In the genomic region with DNA sequence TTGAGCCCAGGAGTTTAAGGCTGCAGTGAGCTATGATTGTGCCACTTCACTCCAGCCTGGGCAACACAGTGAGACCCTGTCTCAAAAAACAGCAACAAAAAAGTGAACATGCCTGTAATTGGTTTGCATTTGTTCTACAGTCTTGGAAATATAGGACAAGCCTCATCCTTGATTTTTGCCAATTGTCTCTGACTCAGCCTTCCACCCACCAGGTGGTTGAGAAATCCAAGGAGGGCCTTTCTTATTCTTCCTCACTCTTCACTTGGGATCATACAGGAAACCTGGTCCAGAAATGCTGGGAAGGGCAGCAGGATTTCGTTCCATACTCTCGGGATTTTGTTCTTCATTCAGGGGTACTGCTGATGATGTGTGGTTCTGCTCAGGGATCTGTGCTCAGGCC, we compare ENCODE assay signal across 19 cellular contexts.
A peak's percentile ranks its signal among the peaks of the same experiment; 100 is the strongest.
DNase-seq lines count a peak whose midpoint lies in the region; ATAC-seq and TF ChIP-seq lines count a peak whose summit lies in the region.
"Had no signal": no experiment of that assay in that cellular context is flagged by ENCODE, and none has a peak within 500 bp of the region (broad histone marks: within the 10 kb centered on the region; RNA-seq: fewer than 3 reads in every experiment).

No MANE protein-coding gene starts in this region.

- DNase-seq in activated naive CD8-positive, alpha-beta T cell treated with anti-CD3 and anti-CD28 coated beads for 36 hours, result no peak
- peak; percentile 42 for DNase-seq in astrocyte of the spinal cord (ENCODE audit: low read depth, low spot score)
- DNase-seq in foreskin fibroblast, result peak; percentile 48 to 79
- no peak for DNase-seq in WTC11 (ENCODE audit: low spot score)
- no peak for DNase-seq in cortex of kidney (lab: John Stamatoyannopoulos, UW)
- DNase-seq in NCI-H1092 (lab: John Stamatoyannopoulos, UW), result no peak
- DNase-seq: CD8-positive, alpha-beta memory T cell; GDM1; HFFc6; MV-4-11; NCI-H1417 treated with DMSO at 0.1 percent for 48 hours; NCI-H2029 treated with DMSO at 0.1 percent for 48 hours; NCI-H2171 treated with DMSO at 0.1 percent for 48 hours; NCI-H748 treated with DMSO at 0.1 percent for 48 hours; OCI-M1; SJCRH30 had no signal

- H3K4me3 ChIP-seq in astrocyte of the spinal cord (ENCODE audit: low read depth, low read length) (no peak overlapping the region), foreskin fibroblast (ENCODE audit: low read depth in 1 of 2, low read length in 2 of 2) (no peak overlapping the region)
- H3K4me3 ChIP-seq: BLaER1, SJCRH30 had no signal

- H3K36me3 Mint-ChIP-seq in activated naive CD8-positive, alpha-beta T cell, result peaks cover 6% of the 10 kb centered on the region
- peaks cover 4% of the 10 kb centered on the region for H3K36me3 Mint-ChIP-seq in activated naive CD8-positive, alpha-beta T cell treated with anti-CD3 and anti-CD28 coated beads for 36 hours
- H3K36me3 Mint-ChIP-seq in WTC11, result peaks cover 6% of the 10 kb centered on the region

- ATAC-seq in WTC11, result no peak
- no peak for ATAC-seq in HG02870 (IDR thresholded peaks at IDR 0.05; ENCODE audit: unreplicated experiment)

- CTCF ChIA-PET in WTC11 (lab: Charles Lee), result no interaction called here

- H3K4me3 Mint-ChIP-seq in activated naive CD8-positive, alpha-beta T cell, result no peak overlapping the region
- no peak overlapping the region for H3K4me3 Mint-ChIP-seq in activated naive CD8-positive, alpha-beta T cell treated with anti-CD3 and anti-CD28 coated beads for 36 hours
- no peak overlapping the region for H3K4me3 Mint-ChIP-seq in WTC11
- H3K4me3 Mint-ChIP-seq: CD8-positive, alpha-beta memory T cell; HFFc6 had no signal

- TF ChIP-seq CTCF in astrocyte of the spinal cord (IDR thresholded peaks at IDR 0.05; ENCODE audit: low read depth, low read length) (no peak), foreskin fibroblast (IDR thresholded peaks at IDR 0.05; ENCODE audit: low read depth, low read length) (no peak), WTC11 (IDR thresholded peaks at IDR 0.05) (no peak)

- peak overlapping the region; percentile 38 for H3K27ac Mint-ChIP-seq in activated naive CD8-positive, alpha-beta T cell
- H3K27ac Mint-ChIP-seq in activated naive CD8-positive, alpha-beta T cell treated with anti-CD3 and anti-CD28 coated beads for 36 hours, result no peak overlapping the region
- no peak overlapping the region for H3K27ac Mint-ChIP-seq in WTC11
- H3K27ac Mint-ChIP-seq: HFFc6 had no signal

- POLR2A ChIA-PET in WTC11 (lab: Charles Lee), result no interaction called here

- peaks cover 18% of the 10 kb centered on the region for H3K4me1 Mint-ChIP-seq in activated naive CD8-positive, alpha-beta T cell (ENCODE audit: low read depth)
- peaks cover 9% of the 10 kb centered on the region for H3K4me1 Mint-ChIP-seq in activated naive CD8-positive, alpha-beta T cell treated with anti-CD3 and anti-CD28 coated beads for 36 hours
- H3K4me1 Mint-ChIP-seq in WTC11, result no peaks in the 10 kb centered on the region

- H3K27me3 Mint-ChIP-seq in activated naive CD8-positive, alpha-beta T cell, result no peaks in the 10 kb centered on the region
- H3K27me3 Mint-ChIP-seq in activated naive CD8-positive, alpha-beta T cell treated with anti-CD3 and anti-CD28 coated beads for 36 hours, result no peaks in the 10 kb centered on the region
- H3K27me3 Mint-ChIP-seq in WTC11 (ENCODE audit: low read depth), result no peaks in the 10 kb centered on the region

- in situ Hi-C loops in astrocyte of the spinal cord (cut with HindIII; ENCODE audit: low sequenced_read_pairs), result no loop called here

- no peaks in the 10 kb centered on the region for H3K9me3 Mint-ChIP-seq in activated naive CD8-positive, alpha-beta T cell (ENCODE audit: low read depth)
- H3K9me3 Mint-ChIP-seq in activated naive CD8-positive, alpha-beta T cell treated with anti-CD3 and anti-CD28 coated beads for 36 hours, result peaks cover 6% of the 10 kb centered on the region
- H3K9me3 Mint-ChIP-seq in WTC11, result peaks cover 24% of the 10 kb centered on the region

TF ChIP-seq in WTC11, 78 proteins besides CTCF, POLR2A, EP300 and RAD21 (continues in another document):
- TF ChIP-seq, protein P1, sequence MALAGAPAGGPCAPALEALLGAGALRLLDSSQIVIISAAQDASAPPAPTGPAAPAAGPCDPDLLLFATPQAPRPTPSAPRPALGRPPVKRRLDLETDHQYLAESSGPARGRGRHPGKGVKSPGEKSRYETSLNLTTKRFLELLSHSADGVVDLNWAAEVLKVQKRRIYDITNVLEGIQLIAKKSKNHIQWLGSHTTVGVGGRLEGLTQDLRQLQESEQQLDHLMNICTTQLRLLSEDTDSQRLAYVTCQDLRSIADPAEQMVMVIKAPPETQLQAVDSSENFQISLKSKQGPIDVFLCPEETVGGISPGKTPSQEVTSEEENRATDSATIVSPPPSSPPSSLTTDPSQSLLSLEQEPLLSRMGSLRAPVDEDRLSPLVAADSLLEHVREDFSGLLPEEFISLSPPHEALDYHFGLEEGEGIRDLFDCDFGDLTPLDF (CRISPR knock-in tag; IDR thresholded peaks at IDR 0.05), result no peak
- TF ChIP-seq GABPB1 (CRISPR knock-in tag; IDR thresholded peaks at IDR 0.05) (no peak), MYBL2 (CRISPR knock-in tag; IDR thresholded peaks at IDR 0.05) (no peak), JAZF1 (CRISPR knock-in tag; IDR thresholded peaks at IDR 0.05) (no peak), FOXP1 (CRISPR knock-in tag; IDR thresholded peaks at IDR 0.05; ENCODE audit: borderline replicate concordance) (no peak), OVOL2 (CRISPR knock-in tag; IDR thresholded peaks at IDR 0.05; ENCODE audit: borderline replicate concordance) (no peak), RORB (CRISPR knock-in tag; IDR thresholded peaks at IDR 0.05) (no peak), NR3C1 (CRISPR knock-in tag; conservative IDR thresholded peaks at IDR 0.05; ENCODE audit: low read depth) (no peak), SP1 (CRISPR knock-in tag; conservative IDR thresholded peaks at IDR 0.05) (no peak)
- TF ChIP-seq, protein P2, sequence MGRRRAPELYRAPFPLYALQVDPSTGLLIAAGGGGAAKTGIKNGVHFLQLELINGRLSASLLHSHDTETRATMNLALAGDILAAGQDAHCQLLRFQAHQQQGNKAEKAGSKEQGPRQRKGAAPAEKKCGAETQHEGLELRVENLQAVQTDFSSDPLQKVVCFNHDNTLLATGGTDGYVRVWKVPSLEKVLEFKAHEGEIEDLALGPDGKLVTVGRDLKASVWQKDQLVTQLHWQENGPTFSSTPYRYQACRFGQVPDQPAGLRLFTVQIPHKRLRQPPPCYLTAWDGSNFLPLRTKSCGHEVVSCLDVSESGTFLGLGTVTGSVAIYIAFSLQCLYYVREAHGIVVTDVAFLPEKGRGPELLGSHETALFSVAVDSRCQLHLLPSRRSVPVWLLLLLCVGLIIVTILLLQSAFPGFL (CRISPR knock-in tag; IDR thresholded peaks at IDR 0.05; ENCODE audit: borderline replicate concordance), result no peak
- TF ChIP-seq, protein P3, sequence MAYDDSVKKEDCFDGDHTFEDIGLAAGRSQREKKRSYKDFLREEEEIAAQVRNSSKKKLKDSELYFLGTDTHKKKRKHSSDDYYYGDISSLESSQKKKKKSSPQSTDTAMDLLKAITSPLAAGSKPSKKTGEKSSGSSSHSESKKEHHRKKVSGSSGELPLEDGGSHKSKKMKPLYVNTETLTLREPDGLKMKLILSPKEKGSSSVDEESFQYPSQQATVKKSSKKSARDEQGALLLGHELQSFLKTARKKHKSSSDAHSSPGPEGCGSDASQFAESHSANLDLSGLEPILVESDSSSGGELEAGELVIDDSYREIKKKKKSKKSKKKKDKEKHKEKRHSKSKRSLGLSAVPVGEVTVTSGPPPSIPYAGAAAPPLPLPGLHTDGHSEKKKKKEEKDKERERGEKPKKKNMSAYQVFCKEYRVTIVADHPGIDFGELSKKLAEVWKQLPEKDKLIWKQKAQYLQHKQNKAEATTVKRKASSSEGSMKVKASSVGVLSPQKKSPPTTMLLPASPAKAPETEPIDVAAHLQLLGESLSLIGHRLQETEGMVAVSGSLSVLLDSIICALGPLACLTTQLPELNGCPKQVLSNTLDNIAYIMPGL (CRISPR knock-in tag; IDR thresholded peaks at IDR 0.05), result no peak
- TF ChIP-seq, protein P4, sequence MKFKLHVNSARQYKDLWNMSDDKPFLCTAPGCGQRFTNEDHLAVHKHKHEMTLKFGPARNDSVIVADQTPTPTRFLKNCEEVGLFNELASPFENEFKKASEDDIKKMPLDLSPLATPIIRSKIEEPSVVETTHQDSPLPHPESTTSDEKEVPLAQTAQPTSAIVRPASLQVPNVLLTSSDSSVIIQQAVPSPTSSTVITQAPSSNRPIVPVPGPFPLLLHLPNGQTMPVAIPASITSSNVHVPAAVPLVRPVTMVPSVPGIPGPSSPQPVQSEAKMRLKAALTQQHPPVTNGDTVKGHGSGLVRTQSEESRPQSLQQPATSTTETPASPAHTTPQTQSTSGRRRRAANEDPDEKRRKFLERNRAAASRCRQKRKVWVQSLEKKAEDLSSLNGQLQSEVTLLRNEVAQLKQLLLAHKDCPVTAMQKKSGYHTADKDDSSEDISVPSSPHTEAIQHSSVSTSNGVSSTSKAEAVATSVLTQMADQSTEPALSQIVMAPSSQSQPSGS (CRISPR knock-in tag; IDR thresholded peaks at IDR 0.05; ENCODE audit: borderline replicate concordance, low read depth), result no peak
- TF ChIP-seq, protein P5, sequence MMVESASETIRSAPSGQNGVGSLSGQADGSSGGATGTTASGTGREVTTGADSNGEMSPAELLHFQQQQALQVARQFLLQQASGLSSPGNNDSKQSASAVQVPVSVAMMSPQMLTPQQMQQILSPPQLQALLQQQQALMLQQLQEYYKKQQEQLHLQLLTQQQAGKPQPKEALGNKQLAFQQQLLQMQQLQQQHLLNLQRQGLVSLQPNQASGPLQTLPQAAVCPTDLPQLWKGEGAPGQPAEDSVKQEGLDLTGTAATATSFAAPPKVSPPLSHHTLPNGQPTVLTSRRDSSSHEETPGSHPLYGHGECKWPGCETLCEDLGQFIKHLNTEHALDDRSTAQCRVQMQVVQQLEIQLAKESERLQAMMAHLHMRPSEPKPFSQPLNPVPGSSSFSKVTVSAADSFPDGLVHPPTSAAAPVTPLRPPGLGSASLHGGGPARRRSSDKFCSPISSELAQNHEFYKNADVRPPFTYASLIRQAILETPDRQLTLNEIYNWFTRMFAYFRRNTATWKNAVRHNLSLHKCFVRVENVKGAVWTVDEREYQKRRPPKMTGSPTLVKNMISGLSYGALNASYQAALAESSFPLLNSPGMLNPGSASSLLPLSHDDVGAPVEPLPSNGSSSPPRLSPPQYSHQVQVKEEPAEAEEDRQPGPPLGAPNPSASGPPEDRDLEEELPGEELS (CRISPR knock-in tag; IDR thresholded peaks at IDR 0.05), result no peak
- TF ChIP-seq, protein P6, sequence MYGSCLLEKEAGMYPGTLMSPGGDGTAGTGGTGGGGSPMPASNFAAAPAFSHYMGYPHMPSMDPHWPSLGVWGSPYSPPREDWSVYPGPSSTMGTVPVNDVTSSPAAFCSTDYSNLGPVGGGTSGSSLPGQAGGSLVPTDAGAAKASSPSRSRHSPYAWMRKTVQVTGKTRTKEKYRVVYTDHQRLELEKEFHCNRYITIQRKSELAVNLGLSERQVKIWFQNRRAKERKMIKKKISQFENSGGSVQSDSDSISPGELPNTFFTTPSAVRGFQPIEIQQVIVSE (CRISPR knock-in tag; IDR thresholded peaks at IDR 0.05; ENCODE audit: borderline replicate concordance), result no peak

Comparison
In these comparisons a context has a peak if more than half of its experiments do, and no peak if none do; other contexts are left out.
1. DNase-seq: peak in astrocyte of the spinal cord (single experiment) and foreskin fibroblast (2 of 2); none in activated naive CD8-positive, alpha-beta T cell treated with anti-CD3 and anti-CD28 coated beads for 36 hours (single experiment), WTC11 (single experiment), cortex of kidney (single experiment) and NCI-H1092 (single experiment).